ENCODE assay signal across 12 cellular contexts in the genomic region with DNA sequence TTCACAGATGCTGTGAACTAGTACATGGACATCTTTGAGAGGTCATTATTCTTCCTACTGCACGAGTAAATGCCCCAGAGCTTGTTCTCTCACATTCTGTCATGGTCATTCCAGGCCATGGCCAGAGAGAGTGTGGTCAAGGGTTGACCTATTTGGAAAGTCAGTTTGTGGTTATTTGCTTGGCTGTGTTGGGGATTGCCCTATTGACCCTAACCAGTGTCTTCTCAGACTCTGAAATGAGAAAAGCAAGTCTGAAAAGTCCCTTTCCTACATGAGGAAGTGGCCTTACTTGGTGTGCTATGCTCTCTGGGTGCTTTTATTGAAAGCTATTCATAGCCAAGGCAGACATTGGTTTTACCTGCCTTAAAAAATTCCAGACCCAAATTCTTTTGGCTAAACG. TPM values are rescaled to one million over a fixed set of nuclear protein-coding genes. Genes with fewer than 3 reads are reported as not detected.
DNase-seq lines count a peak whose midpoint lies in the region; ATAC-seq and TF ChIP-seq lines count a peak whose summit lies in the region.
"Had no signal": no experiment of that assay in that cellular context is flagged by ENCODE, and none has a peak within 500 bp of the region (broad histone marks: within the 10 kb centered on the region; RNA-seq: fewer than 3 reads in every experiment).

No MANE protein-coding gene starts in this region.

- WGBS in heart left ventricle, 4 donors = 71 to 81% (median 73%) methylated on average over 2 of the region's 2 CpGs

- H3K27me3 Mint-ChIP-seq in activated naive CD8-positive, alpha-beta T cell treated with anti-CD3 and anti-CD28 coated beads, Interleukin-2, amount 50 U/mL, for 24 hours = peaks cover 9% of the 10 kb centered on the region
- H3K27me3 Mint-ChIP-seq: activated naive CD4-positive, alpha-beta T cell treated with anti-CD3 and anti-CD28 coated beads, Interleukin-2, amount 50 U/mL, for 24 hours had no signal

- no peaks in the 10 kb centered on the region for H3K36me3 Mint-ChIP-seq in activated naive CD8-positive, alpha-beta T cell treated with anti-CD3 and anti-CD28 coated beads, Interleukin-2, amount 50 U/mL, for 24 hours (ENCODE audit: low read depth)

- H3K4me3 ChIP-seq in heart left ventricle (no peak overlapping the region), colonic mucosa (no peak overlapping the region)
- H3K4me3 ChIP-seq: K562 had no signal

- H3K27me3 ChIP-seq in heart left ventricle (no peaks in the 10 kb centered on the region), colonic mucosa (no peaks in the 10 kb centered on the region)

- ATAC-seq in GM18870 (IDR thresholded peaks at IDR 0.05; ENCODE audit: unreplicated experiment) (peak; percentile 73), GM21737 (IDR thresholded peaks at IDR 0.05; ENCODE audit: unreplicated experiment) (peak; percentile 73), HG03432 (IDR thresholded peaks at IDR 0.05; ENCODE audit: unreplicated experiment) (peak; percentile 90), heart left ventricle (no peak)
- no peak for ATAC-seq in activated naive CD8-positive, alpha-beta T cell treated with anti-CD3 and anti-CD28 coated beads, Interleukin-2, amount 50 U/mL, for 24 hours
- ATAC-seq: K562 had no signal

- no peaks in the 10 kb centered on the region for H3K4me1 Mint-ChIP-seq in activated naive CD8-positive, alpha-beta T cell treated with anti-CD3 and anti-CD28 coated beads, Interleukin-2, amount 50 U/mL, for 24 hours
- H3K4me1 Mint-ChIP-seq: activated naive CD4-positive, alpha-beta T cell treated with anti-CD3 and anti-CD28 coated beads, Interleukin-2, amount 50 U/mL, for 24 hours had no signal

- H3K27ac Mint-ChIP-seq in activated naive CD8-positive, alpha-beta T cell treated with anti-CD3 and anti-CD28 coated beads, Interleukin-2, amount 50 U/mL, for 24 hours = no peak overlapping the region
- H3K27ac Mint-ChIP-seq: activated naive CD4-positive, alpha-beta T cell treated with anti-CD3 and anti-CD28 coated beads, Interleukin-2, amount 50 U/mL, for 24 hours had no signal

- H3K9me3 Mint-ChIP-seq in activated naive CD8-positive, alpha-beta T cell treated with anti-CD3 and anti-CD28 coated beads, Interleukin-2, amount 50 U/mL, for 24 hours = no peaks in the 10 kb centered on the region
- H3K9me3 Mint-ChIP-seq: activated naive CD4-positive, alpha-beta T cell treated with anti-CD3 and anti-CD28 coated beads, Interleukin-2, amount 50 U/mL, for 24 hours had no signal

- no peak overlapping the region for H3K9ac ChIP-seq in colonic mucosa (ENCODE audit: low read depth in 2 of 2, low read length in 2 of 2)

- no peak for TF ChIP-seq CTCF in heart left ventricle (IDR thresholded peaks at IDR 0.05)
- TF ChIP-seq CTCF in colonic mucosa (IDR thresholded peaks at IDR 0.05) = no peak

- no peak overlapping the region for H3K4me3 Mint-ChIP-seq in activated naive CD8-positive, alpha-beta T cell treated with anti-CD3 and anti-CD28 coated beads, Interleukin-2, amount 50 U/mL, for 24 hours
- H3K4me3 Mint-ChIP-seq: activated naive CD4-positive, alpha-beta T cell treated with anti-CD3 and anti-CD28 coated beads, Interleukin-2, amount 50 U/mL, for 24 hours had no signal

- TF ChIP-seq POLR2A in heart left ventricle (IDR thresholded peaks at IDR 0.05) = no peak

- peaks cover 0 to 10% (median 0%) of the 10 kb centered on the region in 12 donors for H3K4me1 ChIP-seq in heart left ventricle
- peaks cover 9% of the 10 kb centered on the region for H3K4me1 ChIP-seq in colonic mucosa

- H3K27ac ChIP-seq in heart left ventricle (no peak overlapping the region), colonic mucosa (no peak overlapping the region)

- intact Hi-C loops in heart left ventricle (cut with DNase I) = loop anchor here in 2 of 10 donors (5.0 to 10.0 kb wide), 3 partner anchors 59 to 1247 kb away; no protein-coding TSS in a partner anchor
- intact Hi-C loops in colonic mucosa (cut with DNase I) = no loop called here

- H3K9me3 ChIP-seq in heart left ventricle (peaks cover 0 to 9% (median 0%) of the 10 kb centered on the region in 12 donors), colonic mucosa (no peaks in the 10 kb centered on the region)

- DNase-seq in renal cortical epithelial cell (ENCODE audit: low read depth) (peak; percentile 34), heart left ventricle (no peak), iPS-NIHi11 (ENCODE audit: low spot score) (no peak), colonic mucosa (no peak)
- no peak for DNase-seq in activated naive CD8-positive, alpha-beta T cell treated with anti-CD3 and anti-CD28 coated beads, Interleukin-2, amount 50 U/mL, for 24 hours
- DNase-seq: stimulated activated naive CD4-positive, alpha-beta T cell had no signal

- H3K36me3 ChIP-seq in heart left ventricle = no peaks in the 10 kb centered on the region
- H3K36me3 ChIP-seq in colonic mucosa = no peaks in the 10 kb centered on the region

RNA-seq across cellular contexts. Expression of a gene that starts 26.6 kb away (rescaled TPM):
- total RNA-seq in renal cortical epithelial cell = 0.50 and 2.3 TPM in 2 replicates
- 10 to 100 TPM in 1 of 9 donors, 1 to 10 TPM in 8; 2.6 to 15.7 (median 7.5) TPM for total RNA-seq in heart left ventricle
- 1 to 10 TPM; 5.5 to 8.4 TPM for polyA plus RNA-seq in heart left ventricle
- 10 to 100 TPM in 1 of 2 donors, 1 to 10 TPM in 1; 9.4 to 12.8 TPM for total RNA-seq in colonic mucosa
- total RNA-seq: K562 had no signal
- polyA plus RNA-seq: K562, keratinocyte had no signal

Comparison
In these comparisons a context has a peak if more than half of its experiments do, and no peak if none do; other contexts are left out.
1. ATAC-seq: peak in GM18870 (single experiment), GM21737 (single experiment) and HG03432 (single experiment); none in heart left ventricle (0 of 4) and activated naive CD8-positive, alpha-beta T cell treated with anti-CD3 and anti-CD28 coated beads, Interleukin-2, amount 50 U/mL, for 24 hours (single experiment).